In the genomic region with DNA sequence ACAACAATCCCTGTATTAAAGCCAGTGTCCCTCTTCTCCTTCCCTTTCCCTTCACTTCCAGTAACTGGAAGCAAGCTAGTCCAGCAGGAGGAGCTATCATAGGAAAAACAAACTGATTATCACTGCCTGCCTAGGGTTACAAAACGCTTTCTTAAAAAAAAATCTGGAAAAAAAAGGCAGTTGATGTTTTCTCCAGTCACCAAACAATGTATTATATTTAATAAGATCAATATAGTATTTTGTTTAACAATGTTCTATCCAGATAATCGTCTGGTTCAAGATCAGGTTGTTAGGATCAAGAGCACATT, we compare ENCODE assay signal across 7 cellular contexts.
DNase-seq lines count a peak whose midpoint lies in the region; ATAC-seq and TF ChIP-seq lines count a peak whose summit lies in the region.

No MANE protein-coding gene starts in this region.

- no peaks in the 10 kb centered on the region for H3K27me3 Mint-ChIP-seq in mesothelial cell of epicardium (ENCODE audit: low read depth)

- H3K9me3 ChIP-seq in ascending aorta: no peaks in the 10 kb centered on the region
- H3K9me3 ChIP-seq in right atrium auricular region: no peaks in the 10 kb centered on the region

- no peaks in the 10 kb centered on the region for H3K27me3 ChIP-seq in ascending aorta
- H3K27me3 ChIP-seq in right atrium auricular region: no peaks in the 10 kb centered on the region

- intact Hi-C loops in ascending aorta (cut with DNase I): loop anchor here (10.0 kb wide), 1 partner anchor 216 kb away; a partner anchor contains a TSS

- no peak overlapping the region for H3K27ac Mint-ChIP-seq in mesothelial cell of epicardium

- DNase-seq in HCEC 1CT: peak; percentile 61
- no peak for DNase-seq in ascending aorta (ENCODE audit: low spot score in 2 of 2)
- DNase-seq in right atrium auricular region (ENCODE audit: low spot score): no peak
- peak; percentile 45 for DNase-seq in stromal cell of bone marrow (ENCODE audit: low read depth)
- no peak for DNase-seq in activated CD4-positive, alpha-beta T cell treated with anti-CD3 and anti-CD28 coated beads, Interleukin-2, amount 50 U/mL, for 48 hours
- no peak for DNase-seq in mesothelial cell of epicardium (ENCODE audit: low spot score in 2 of 2, unreplicated experiment in 2 of 2)

- no peak overlapping the region for H3K4me3 Mint-ChIP-seq in mesothelial cell of epicardium

- H3K4me1 ChIP-seq in ascending aorta (peaks cover 0 to 6% of the 10 kb centered on the region in 2 donors), right atrium auricular region (peaks cover 0 to 18% of the 10 kb centered on the region in 2 donors)

- peaks cover 46% of the 10 kb centered on the region for H3K36me3 Mint-ChIP-seq in mesothelial cell of epicardium

- ATAC-seq in HG02885 (IDR thresholded peaks at IDR 0.05; ENCODE audit: poor library complexity, unreplicated experiment): no peak

- H3K36me3 ChIP-seq in ascending aorta (peaks cover 58 to 71% of the 10 kb centered on the region in 2 donors), right atrium auricular region (peaks cover 65% of the 10 kb centered on the region)

- H3K9me3 Mint-ChIP-seq in mesothelial cell of epicardium: no peaks in the 10 kb centered on the region

- H3K4me3 ChIP-seq in ascending aorta (no peak overlapping the region), right atrium auricular region (no peak overlapping the region)

- peak overlapping the region; percentile 56 to 57 for H3K27ac ChIP-seq in ascending aorta
- H3K27ac ChIP-seq in right atrium auricular region: peak overlapping the region in 1 of 2 donors; percentile 41

- TF ChIP-seq CTCF in ascending aorta (IDR thresholded peaks at IDR 0.05) (peak in 2 of 3 experiments; percentile 16 to 38), right atrium auricular region (IDR thresholded peaks at IDR 0.05) (peak; percentile 28 to 66), mesothelial cell of epicardium (IDR thresholded peaks at IDR 0.05; ENCODE audit: unreplicated experiment) (no peak)

- peaks cover 21% of the 10 kb centered on the region for H3K4me1 Mint-ChIP-seq in mesothelial cell of epicardium

Comparison
In these comparisons a context has a peak if more than half of its experiments do, and no peak if none do; other contexts are left out.
1. DNase-seq: peak in HCEC 1CT (single experiment) and stromal cell of bone marrow (single experiment); none in ascending aorta (0 of 2), right atrium auricular region (single experiment), activated CD4-positive, alpha-beta T cell treated with anti-CD3 and anti-CD28 coated beads, Interleukin-2, amount 50 U/mL, for 48 hours (0 of 2) and mesothelial cell of epicardium (0 of 2).